ENCODE assay signal across 8 cellular contexts in the genomic region with DNA sequence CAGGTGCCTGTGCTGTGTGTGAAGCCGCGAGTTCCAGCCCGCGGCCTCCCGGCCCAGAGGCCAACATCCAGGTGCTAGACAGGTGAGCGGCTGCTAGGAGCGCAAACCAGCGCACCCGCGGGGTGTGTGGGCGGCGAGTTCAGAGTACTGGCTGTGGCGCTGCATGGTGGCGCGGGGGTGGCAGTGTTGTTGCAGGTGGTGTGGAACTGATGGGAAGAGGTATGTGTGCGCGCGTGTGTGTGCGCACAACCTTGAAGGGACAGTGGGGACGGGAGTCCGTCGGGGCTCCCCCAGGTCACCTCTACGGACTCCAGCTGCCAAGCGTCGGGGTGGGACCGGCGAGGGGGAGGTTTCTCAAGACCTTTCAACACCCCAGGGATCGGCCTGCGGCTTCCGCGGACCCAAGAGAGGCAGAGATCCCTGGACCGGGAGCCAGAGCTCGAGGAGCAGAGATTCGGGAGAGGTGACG. TPM values are rescaled to one million over a fixed set of nuclear protein-coding genes. Genes with fewer than 3 reads are reported as not detected.
DNase-seq lines count a peak whose midpoint lies in the region; ATAC-seq and TF ChIP-seq lines count a peak whose summit lies in the region.

No MANE protein-coding gene starts in this region.

- H3K27me3 Mint-ChIP-seq in activated naive CD8-positive, alpha-beta T cell treated with anti-CD3 and anti-CD28 coated beads, Interleukin-2, amount 10 ng/mL, durations not matched to agents 7 days and 5 days, result peaks cover 92% of the 10 kb centered on the region

- H3K9me3 Mint-ChIP-seq in activated naive CD8-positive, alpha-beta T cell treated with anti-CD3 and anti-CD28 coated beads, Interleukin-2, amount 10 ng/mL, durations not matched to agents 7 days and 5 days, result no peaks in the 10 kb centered on the region

- peak; percentile 40 for ATAC-seq in activated naive CD8-positive, alpha-beta T cell treated with anti-CD3 and anti-CD28 coated beads, Interleukin-2, amount 10 ng/mL, durations not matched to agents 7 days and 5 days (ENCODE audit: low read depth)
- ATAC-seq in GM21717 (IDR thresholded peaks at IDR 0.05; ENCODE audit: unreplicated experiment) (no peak), GM21423 (IDR thresholded peaks at IDR 0.05; ENCODE audit: unreplicated experiment) (no peak)

- TF ChIP-seq POLR2A in transverse colon (IDR thresholded peaks at IDR 0.05), result no peak

- H3K4me1 Mint-ChIP-seq in activated naive CD8-positive, alpha-beta T cell treated with anti-CD3 and anti-CD28 coated beads, Interleukin-2, amount 10 ng/mL, durations not matched to agents 7 days and 5 days, result peaks cover 18% of the 10 kb centered on the region

- H3K9me3 ChIP-seq in mesodermal cell (ENCODE audit: control insufficient read depth, low read length) (no peaks in the 10 kb centered on the region), transverse colon (no peaks in the 10 kb centered on the region)

- H3K36me3 ChIP-seq in mesodermal cell (ENCODE audit: control insufficient read depth, insufficient read depth, low read length) (no peaks in the 10 kb centered on the region), transverse colon (no peaks in the 10 kb centered on the region)

- H3K27ac ChIP-seq in mesodermal cell (ENCODE audit: low read depth, low read length, severe bottlenecking) (no peak overlapping the region), transverse colon (no peak overlapping the region)

- TF ChIP-seq CTCF in transverse colon (IDR thresholded peaks at IDR 0.05), result no peak

- TF ChIP-seq EP300 in transverse colon (IDR thresholded peaks at IDR 0.05; ENCODE audit: low read depth), result no peak

- intact Hi-C loops in transverse colon (cut with DNase I; ENCODE audit: low total_unique reads), result no loop called here

- WGBS in mesodermal cell (ENCODE audit: insufficient coverage in 2 of 2), 2 experiments, result 1 to 2% methylated on average over 20 to 34 of the region's 35 CpGs
- WGBS in transverse colon (ENCODE audit: low coverage in 1 of 2), 2 donors, result 1% methylated on average over 35 of the region's 35 CpGs; no CpG with 5 or more reads in 1 of the 2 donors

- H3K27me3 ChIP-seq in transverse colon, result peaks cover 100% of the 10 kb centered on the region

- H3K4me3 ChIP-seq in mesodermal cell (ENCODE audit: extremely low read depth, insufficient read depth, low read length, poor library complexity, severe bottlenecking) (peak overlapping the region; percentile 26), transverse colon (peak overlapping the region in 3 of 4 donors; percentile 14 to 49 (median 31))

- in situ Hi-C loops in transverse colon (cut with MboI; ENCODE audit: low pct_ligation_motif_present in 1 of 4, low pct_unique_long_range_greater_than_20kb in 1 of 4, low sequenced_read_pairs in 3 of 4), result no loop called here

- H3K4me3 Mint-ChIP-seq in activated naive CD8-positive, alpha-beta T cell treated with anti-CD3 and anti-CD28 coated beads, Interleukin-2, amount 10 ng/mL, durations not matched to agents 7 days and 5 days, result peak overlapping the region; percentile 86

- peaks cover 8% of the 10 kb centered on the region for H3K4me1 ChIP-seq in mesodermal cell (ENCODE audit: control insufficient read depth, insufficient read depth, low read length, poor library complexity, severe bottlenecking)
- H3K4me1 ChIP-seq in transverse colon, result peaks cover 11 to 24% (median 20%) of the 10 kb centered on the region in 4 donors

- peak; percentile 74 for DNase-seq in activated effector memory CD4-positive, alpha-beta T cell treated with anti-CD3 and anti-CD28 coated beads, Interleukin-2, amount 50 U/mL, for 16 hours
- DNase-seq in activated effector memory CD4-positive, alpha-beta T cell treated with Interleukin-2 at 50 U/mL for 16 hours, result no peak
- peak; percentile 47 for DNase-seq in activated naive CD8-positive, alpha-beta T cell treated with anti-CD3 and anti-CD28 coated beads, Interleukin-2, amount 10 ng/mL, durations not matched to agents 7 days and 5 days
- DNase-seq in transverse colon, result peak; percentile 16
- DNase-seq in dedifferentiated amniotic fluid mesenchymal stem cell (ENCODE audit: extremely low spot score), result no peak

- POLR2A ChIA-PET in activated naive CD8-positive, alpha-beta T cell treated with anti-CD3 and anti-CD28 coated beads, Interleukin-2, amount 10 ng/mL, durations not matched to agents 7 days and 5 days (lab: Charles Lee), result no interaction called here

- no peak overlapping the region for H3K27ac Mint-ChIP-seq in activated naive CD8-positive, alpha-beta T cell treated with anti-CD3 and anti-CD28 coated beads, Interleukin-2, amount 10 ng/mL, durations not matched to agents 7 days and 5 days

- H3K36me3 Mint-ChIP-seq in activated naive CD8-positive, alpha-beta T cell treated with anti-CD3 and anti-CD28 coated beads, Interleukin-2, amount 10 ng/mL, durations not matched to agents 7 days and 5 days, result peaks cover 2% of the 10 kb centered on the region

RNA-seq across cellular contexts. Expression of gene DMBX1, which starts 0.4 kb away (rescaled TPM):
- total RNA-seq in activated naive CD8-positive, alpha-beta T cell treated with anti-CD3 and anti-CD28 coated beads, Interleukin-2, amount 10 ng/mL, durations not matched to agents 7 days and 5 days, result under 1 TPM in 1 of 2 experiments, not detected in 1; 0.11 TPM
- polyA plus RNA-seq in mesodermal cell (2013, experiment 1 of 2), result not detected
- not detected for polyA plus RNA-seq in mesodermal cell (2013, experiment 2 of 2)
- not detected for total RNA-seq in transverse colon

Comparison
In these comparisons a context has a peak if more than half of its experiments do, and no peak if none do; other contexts are left out.
1. DNase-seq: peak in activated effector memory CD4-positive, alpha-beta T cell treated with anti-CD3 and anti-CD28 coated beads, Interleukin-2, amount 50 U/mL, for 16 hours (single experiment), activated naive CD8-positive, alpha-beta T cell treated with anti-CD3 and anti-CD28 coated beads, Interleukin-2, amount 10 ng/mL, durations not matched to agents 7 days and 5 days (single experiment) and transverse colon (single experiment); none in activated effector memory CD4-positive, alpha-beta T cell treated with Interleukin-2 at 50 U/mL for 16 hours (single experiment) and dedifferentiated amniotic fluid mesenchymal stem cell (single experiment).